30 cellular contexts compared by ENCODE assay signal in genomic region chr12:100518376-100518775, GRCh38. TPM values are rescaled to one million over a fixed set of nuclear protein-coding genes. Genes with fewer than 3 reads are reported as not detected.
"Had no signal": no experiment of that assay in that cellular context is flagged by ENCODE, and none has a peak within 500 bp of the region (broad histone marks: within the 10 kb centered on the region; RNA-seq: fewer than 3 reads in every experiment).

No MANE protein-coding gene starts in this region.

- H3K27ac Mint-ChIP-seq: stimulated activated effector memory CD8-positive, alpha-beta T cell treated with anti-CD3 and anti-CD28 coated beads, Interleukin-12 subunit alpha, Interleukin-12 subunit beta, amount 100 ng/mL, for 72 hours; stimulated activated memory B cell treated with anti-CD40 and anti-IgM and Interleukin-4, amounts not matched to agents 10 μg/mL and 1 μg/mL and 100 μg/mL, for 72 hours; stimulated activated naive B cell treated with anti-CD40 and anti-IgM and Interleukin-4, amounts not matched to agents 10 μg/mL and 1 μg/mL and 100 μg/mL, for 72 hours; stimulated activated naive CD8-positive, alpha-beta T cell treated with anti-CD3 and anti-CD28 coated beads, Interleukin-15, amount 100 ng/mL, for 72 hours; stimulated activated naive CD8-positive, alpha-beta T cell treated with anti-CD3 and anti-CD28 coated beads, Interleukin-15, Interleukin-2, amounts not matched to agents 100 ng/mL and 50 ng/mL, for 24 hours; type B pancreatic cell had no signal

- H3K4me1 ChIP-seq: suprapubic skin, testis, thyroid gland, tibial artery, tibial nerve, transverse colon, upper lobe of left lung, upper lobe of right lung, uterus, vagina had no signal

- H3K27me3 ChIP-seq: stomach, suprapubic skin, testis, thyroid gland, tibial artery, tibial nerve, transverse colon, upper lobe of left lung, upper lobe of right lung, uterus, vagina had no signal

- H3K4me1 Mint-ChIP-seq: stimulated activated effector memory CD8-positive, alpha-beta T cell treated with anti-CD3 and anti-CD28 coated beads, Interleukin-12 subunit alpha, Interleukin-12 subunit beta, amount 100 ng/mL, for 72 hours; stimulated activated memory B cell treated with anti-CD40 and anti-IgM and Interleukin-4, amounts not matched to agents 10 μg/mL and 1 μg/mL and 100 μg/mL, for 72 hours; stimulated activated naive B cell treated with anti-CD40 and anti-IgM and Interleukin-4, amounts not matched to agents 10 μg/mL and 1 μg/mL and 100 μg/mL, for 72 hours; stimulated activated naive CD8-positive, alpha-beta T cell treated with anti-CD3 and anti-CD28 coated beads, Interleukin-15, amount 100 ng/mL, for 72 hours had no signal

- FAIRE-seq: urothelium cell line had no signal

- H3K4me3 Mint-ChIP-seq: stimulated activated effector memory CD8-positive, alpha-beta T cell treated with anti-CD3 and anti-CD28 coated beads, Interleukin-12 subunit alpha, Interleukin-12 subunit beta, amount 100 ng/mL, for 72 hours; stimulated activated memory B cell treated with anti-CD40 and anti-IgM and Interleukin-4, amounts not matched to agents 10 μg/mL and 1 μg/mL and 100 μg/mL, for 72 hours; stimulated activated naive B cell treated with anti-CD40 and anti-IgM and Interleukin-4, amounts not matched to agents 10 μg/mL and 1 μg/mL and 100 μg/mL, for 72 hours; stimulated activated naive CD8-positive, alpha-beta T cell treated with anti-CD3 and anti-CD28 coated beads, Interleukin-15, amount 100 ng/mL, for 72 hours; stimulated activated naive CD8-positive, alpha-beta T cell treated with anti-CD3 and anti-CD28 coated beads, Interleukin-15, Interleukin-2, amounts not matched to agents 100 ng/mL and 50 ng/mL, for 24 hours; type B pancreatic cell had no signal

- H3K27ac ChIP-seq: stomach, suprapubic skin, testis, thoracic aorta, thyroid gland, tibial artery, tibial nerve, transverse colon, upper lobe of left lung, upper lobe of right lung, uterus, vagina had no signal

- H3K36me3 ChIP-seq: stomach, suprapubic skin, thoracic aorta, thyroid gland, tibial artery, tibial nerve, transverse colon, upper lobe of left lung, upper lobe of right lung, uterus, vagina had no signal

- H3K36me3 Mint-ChIP-seq: stimulated activated effector memory CD8-positive, alpha-beta T cell treated with anti-CD3 and anti-CD28 coated beads, Interleukin-12 subunit alpha, Interleukin-12 subunit beta, amount 100 ng/mL, for 72 hours; stimulated activated memory B cell treated with anti-CD40 and anti-IgM and Interleukin-4, amounts not matched to agents 10 μg/mL and 1 μg/mL and 100 μg/mL, for 72 hours; stimulated activated naive B cell treated with anti-CD40 and anti-IgM and Interleukin-4, amounts not matched to agents 10 μg/mL and 1 μg/mL and 100 μg/mL, for 72 hours; type B pancreatic cell had no signal

- H3K4me3 ChIP-seq: stomach, suprapubic skin, testis, thoracic aorta, thyroid gland, tibial artery, tibial nerve, transverse colon, upper lobe of left lung, upper lobe of right lung, uterus, vagina had no signal

- DNase-seq: stimulated activated CD4-positive, alpha-beta T cell treated with anti-CD3 and anti-CD28 coated beads, Interleukin-2, amount 100 ng/mL, for 48 hours; stimulated activated CD4-positive, alpha-beta T cell treated with anti-CD3 and anti-CD28 coated beads, Interleukin-4, amount 100 ng/mL, for 1 hour; stimulated activated CD4-positive, alpha-beta T cell treated with anti-CD3 and anti-CD28 coated beads, Interleukin-4, amount 100 ng/mL, for 24 hours; stimulated activated CD4-positive, alpha-beta T cell treated with anti-CD3 and anti-CD28 coated beads, Interleukin-4, amount 100 ng/mL, for 4 hours; stimulated activated CD8-positive, alpha-beta memory T cell treated with anti-CD3 and anti-CD28 coated beads, Interleukin-4, amount 100 ng/mL, for 48 hours; stimulated activated naive B cell treated with anti-CD40 and anti-IgM and Interleukin-4, amounts not matched to agents 10 μg/mL and 1 μg/mL and 100 μg/mL, for 72 hours; stimulated activated naive CD4-positive, alpha-beta T cell; stimulated activated naive CD4-positive, alpha-beta T cell treated with Interleukin-2 at 50 U/mL for 16 hours; stimulated activated naive CD8-positive, alpha-beta T cell treated with anti-CD3 and anti-CD28 coated beads, Interleukin-15, amount 100 ng/mL, for 72 hours; stimulated activated naive CD8-positive, alpha-beta T cell treated with anti-CD3 and anti-CD28 coated beads, Interleukin-15, Interleukin-2, amounts not matched to agents 100 U/mL and 50 U/mL, for 24 hours; stomach; substantia nigra; testis; thyroid gland; tibial artery; transverse colon; trophoblast cell; upper lobe of left lung; upper lobe of right lung; uterus had no signal

- ATAC-seq: stimulated activated effector memory CD8-positive, alpha-beta T cell treated with anti-CD3 and anti-CD28 coated beads, Interleukin-12 subunit alpha, Interleukin-12 subunit beta, amount 100 ng/mL, for 72 hours; stimulated activated memory B cell treated with anti-CD40 and anti-IgM and Interleukin-4, amounts not matched to agents 10 μg/mL and 1 μg/mL and 100 μg/mL, for 72 hours; stimulated activated naive B cell treated with anti-CD40 and anti-IgM and Interleukin-4, amounts not matched to agents 10 μg/mL and 1 μg/mL and 100 μg/mL, for 72 hours; stimulated activated naive CD8-positive, alpha-beta T cell treated with anti-CD3 and anti-CD28 coated beads, Interleukin-15, amount 100 ng/mL, for 72 hours; stimulated activated naive CD8-positive, alpha-beta T cell treated with anti-CD3 and anti-CD28 coated beads, Interleukin-15, Interleukin-2, amounts not matched to agents 100 U/mL and 50 U/mL, for 24 hours; upper lobe of right lung had no signal

- H3K9me3 ChIP-seq: stomach, suprapubic skin, testis, thoracic aorta, thyroid gland, tibial artery, tibial nerve, transverse colon, upper lobe of left lung, upper lobe of right lung, uterus, vagina had no signal

- H3K9me3 Mint-ChIP-seq: type B pancreatic cell had no signal

RNA-seq across cellular contexts. Expression of gene NR1H4, which starts 44.7 kb away (rescaled TPM):
- total RNA-seq: subcutaneous adipose tissue, suprapubic skin, thyroid gland, tibial nerve, upper lobe of right lung, vagina had no signal
